Comparison of ENCODE assay signal across 18 cellular contexts in genomic region chr12:55912908-55913307, GRCh38. TPM values are rescaled to one million over a fixed set of nuclear protein-coding genes. Genes with fewer than 3 reads are reported as not detected.
DNase-seq lines count a peak whose midpoint lies in the region; ATAC-seq and TF ChIP-seq lines count a peak whose summit lies in the region.
"Had no signal": no experiment of that assay in that cellular context is flagged by ENCODE, and none has a peak within 500 bp of the region (broad histone marks: within the 10 kb centered on the region; RNA-seq: fewer than 3 reads in every experiment).

No MANE protein-coding gene starts in this region.

- no peak for ATAC-seq in activated naive CD4-positive, alpha-beta T cell treated with anti-CD3 and anti-CD28 coated beads, Interleukin-2, amount 50 U/mL, for 72 hours
- ATAC-seq in CD8-positive, alpha-beta T cell: no peak
- no peak for ATAC-seq in naive thymus-derived CD4-positive, alpha-beta T cell
- no peak for ATAC-seq in GM21786 (IDR thresholded peaks at IDR 0.05; ENCODE audit: unreplicated experiment)
- ATAC-seq in GM18519 (IDR thresholded peaks at IDR 0.05; ENCODE audit: low FRiP score, unreplicated experiment): no peak

- H3K4me1 Mint-ChIP-seq in activated naive CD4-positive, alpha-beta T cell treated with anti-CD3 and anti-CD28 coated beads, Interleukin-2, amount 50 U/mL, for 24 hours: peaks cover 46% of the 10 kb centered on the region
- H3K4me1 Mint-ChIP-seq in CD8-positive, alpha-beta T cell (ENCODE audit: low read depth): peaks cover 34% of the 10 kb centered on the region
- peaks cover 30% of the 10 kb centered on the region for H3K4me1 Mint-ChIP-seq in activated T-helper 1 cell treated with anti-CD3 and anti-CD28 coated beads, Interleukin-12 subunit alpha, Interleukin-12 subunit beta, Interleukin-2, Interleukin-4 antibody, amounts not matched to agents 30 ng/mL and 10 ng/mL and 1 ng/mL, durations not matched to agents 14 hours and 24 hours and 36 hours (ENCODE audit: low read depth)
- peaks cover 21 to 59% (median 51%) of the 10 kb centered on the region in 7 donors for H3K4me1 Mint-ChIP-seq in naive thymus-derived CD4-positive, alpha-beta T cell

- peaks cover 20% of the 10 kb centered on the region for H3K4me1 ChIP-seq in CD8-positive, alpha-beta T cell (ENCODE audit: insufficient read depth, low read length)
- peaks cover 0 to 21% of the 10 kb centered on the region in 2 donors for H3K4me1 ChIP-seq in naive thymus-derived CD4-positive, alpha-beta T cell (ENCODE audit: control insufficient read depth in 2 of 2, insufficient read depth in 2 of 2, low read length in 2 of 2)

- TF ChIP-seq CTCF in CD8-positive, alpha-beta T cell (IDR thresholded peaks at IDR 0.05): no peak

- no peak overlapping the region for H3K4me3 Mint-ChIP-seq in activated naive CD4-positive, alpha-beta T cell treated with anti-CD3 and anti-CD28 coated beads, Interleukin-2, amount 50 U/mL, for 24 hours
- H3K4me3 Mint-ChIP-seq in CD8-positive, alpha-beta T cell: no peak overlapping the region
- no peak overlapping the region for H3K4me3 Mint-ChIP-seq in activated T-helper 1 cell treated with anti-CD3 and anti-CD28 coated beads, Interleukin-12 subunit alpha, Interleukin-12 subunit beta, Interleukin-2, Interleukin-4 antibody, amounts not matched to agents 30 ng/mL and 10 ng/mL and 1 ng/mL, durations not matched to agents 14 hours and 24 hours and 36 hours
- H3K4me3 Mint-ChIP-seq in naive thymus-derived CD4-positive, alpha-beta T cell: peak overlapping the region in 1 of 10 donors; percentile 65

- H3K36me3 Mint-ChIP-seq in activated naive CD4-positive, alpha-beta T cell treated with anti-CD3 and anti-CD28 coated beads, Interleukin-2, amount 50 U/mL, for 24 hours: peaks cover 13% of the 10 kb centered on the region
- H3K36me3 Mint-ChIP-seq in activated naive CD4-positive, alpha-beta T cell treated with anti-CD3 and anti-CD28 coated beads, Interleukin-2, amount 50 U/mL, for 72 hours: peaks cover 7 to 23% of the 10 kb centered on the region in 2 donors
- peaks cover 43% of the 10 kb centered on the region for H3K36me3 Mint-ChIP-seq in CD8-positive, alpha-beta T cell
- H3K36me3 Mint-ChIP-seq in activated T-helper 1 cell treated with anti-CD3 and anti-CD28 coated beads, Interleukin-12 subunit alpha, Interleukin-12 subunit beta, Interleukin-2, Interleukin-4 antibody, amounts not matched to agents 30 ng/mL and 10 ng/mL and 1 ng/mL, durations not matched to agents 14 hours and 24 hours and 36 hours (ENCODE audit: low read depth): peaks cover 23% of the 10 kb centered on the region
- peaks cover 7 to 25% (median 20%) of the 10 kb centered on the region in 5 donors for H3K36me3 Mint-ChIP-seq in naive thymus-derived CD4-positive, alpha-beta T cell

- H3K9me3 ChIP-seq in CD8-positive, alpha-beta T cell (ENCODE audit: low read length): no peaks in the 10 kb centered on the region
- H3K9me3 ChIP-seq in naive thymus-derived CD4-positive, alpha-beta T cell (ENCODE audit: control insufficient read depth in 2 of 3, low read length in 3 of 3): no peaks in the 10 kb centered on the region
- H3K9me3 ChIP-seq: HAP-1 had no signal

- H3K4me3 ChIP-seq in CD8-positive, alpha-beta T cell (ENCODE audit: low read depth, low read length): no peak overlapping the region
- no peak overlapping the region for H3K4me3 ChIP-seq in naive thymus-derived CD4-positive, alpha-beta T cell (ENCODE audit: low read length)
- H3K4me3 ChIP-seq: HAP-1 had no signal

- no peaks in the 10 kb centered on the region for H3K27me3 ChIP-seq in CD8-positive, alpha-beta T cell (ENCODE audit: insufficient read depth, low read length)
- H3K27me3 ChIP-seq in naive thymus-derived CD4-positive, alpha-beta T cell (ENCODE audit: control insufficient read depth in 2 of 2, insufficient read depth in 2 of 2, low read length in 2 of 2): no peaks in the 10 kb centered on the region

- no peaks in the 10 kb centered on the region for H3K9me3 Mint-ChIP-seq in activated naive CD4-positive, alpha-beta T cell treated with anti-CD3 and anti-CD28 coated beads, Interleukin-2, amount 50 U/mL, for 24 hours
- no peaks in the 10 kb centered on the region for H3K9me3 Mint-ChIP-seq in activated naive CD4-positive, alpha-beta T cell treated with anti-CD3 and anti-CD28 coated beads, Interleukin-2, amount 50 U/mL, for 72 hours
- H3K9me3 Mint-ChIP-seq in CD8-positive, alpha-beta T cell: no peaks in the 10 kb centered on the region
- no peaks in the 10 kb centered on the region for H3K9me3 Mint-ChIP-seq in activated T-helper 1 cell treated with anti-CD3 and anti-CD28 coated beads, Interleukin-12 subunit alpha, Interleukin-12 subunit beta, Interleukin-2, Interleukin-4 antibody, amounts not matched to agents 30 ng/mL and 10 ng/mL and 1 ng/mL, durations not matched to agents 14 hours and 24 hours and 36 hours
- no peaks in the 10 kb centered on the region for H3K9me3 Mint-ChIP-seq in naive thymus-derived CD4-positive, alpha-beta T cell
- H3K9me3 Mint-ChIP-seq: IgD-negative memory B cell had no signal

- no peak overlapping the region for H3K27ac ChIP-seq in CD8-positive, alpha-beta T cell (ENCODE audit: low read depth, low read length)
- H3K27ac ChIP-seq in naive thymus-derived CD4-positive, alpha-beta T cell (ENCODE audit: low read depth, low read length): no peak overlapping the region
- H3K27ac ChIP-seq: C4-2B, HL-60 had no signal

- POLR2A ChIA-PET in CD8-positive, alpha-beta T cell (lab: Charles Lee): no interaction called here
- POLR2A ChIA-PET in naive thymus-derived CD4-positive, alpha-beta T cell (lab: Charles Lee): interaction anchor here (1.5 to 3.0 kb wide), 3 partner anchors 17 to 22 kb away, joined by 5 to 21 read pairs (median 11); partner anchors contain the start of gene DGKA

- intact Hi-C loops in CD8-positive, alpha-beta T cell (cut with DNase I, micrococcal nuclease): no loop called here
- intact Hi-C loops in activated T-helper 1 cell treated with anti-CD3 and anti-CD28 coated beads, Interleukin-12 subunit alpha, Interleukin-12 subunit beta, Interleukin-2, Interleukin-4 antibody, amounts not matched to agents 30 ng/mL and 10 ng/mL and 1 ng/mL, durations not matched to agents 14 hours and 24 hours and 36 hours (cut with micrococcal nuclease): no loop called here
- intact Hi-C loops in naive thymus-derived CD4-positive, alpha-beta T cell (cut with micrococcal nuclease): no loop called here

- H3K27ac Mint-ChIP-seq in activated naive CD4-positive, alpha-beta T cell treated with anti-CD3 and anti-CD28 coated beads, Interleukin-2, amount 50 U/mL, for 24 hours: peak overlapping the region; percentile 36
- H3K27ac Mint-ChIP-seq in activated naive CD4-positive, alpha-beta T cell treated with anti-CD3 and anti-CD28 coated beads, Interleukin-2, amount 50 U/mL, for 72 hours: peak overlapping the region in 1 of 2 donors; percentile 86
- H3K27ac Mint-ChIP-seq in CD8-positive, alpha-beta T cell: peak overlapping the region; percentile 46
- H3K27ac Mint-ChIP-seq in activated T-helper 1 cell treated with anti-CD3 and anti-CD28 coated beads, Interleukin-12 subunit alpha, Interleukin-12 subunit beta, Interleukin-2, Interleukin-4 antibody, amounts not matched to agents 30 ng/mL and 10 ng/mL and 1 ng/mL, durations not matched to agents 14 hours and 24 hours and 36 hours: peak overlapping the region; percentile 4
- H3K27ac Mint-ChIP-seq in naive thymus-derived CD4-positive, alpha-beta T cell: peak overlapping the region in 6 of 9 donors; percentile 10 to 87 (median 78)

- CTCF ChIA-PET in CD8-positive, alpha-beta T cell (lab: Charles Lee): interaction anchor here (0.6 to 1.5 kb wide), 3 partner anchors 12 to 174 kb away, joined by 3 to 5 read pairs (median 3); no protein-coding TSS in a partner anchor
- CTCF ChIA-PET in naive thymus-derived CD4-positive, alpha-beta T cell (lab: Charles Lee): interaction anchor here (0.8 kb wide), 1 partner anchor 9 kb away, joined by 8 read pairs; no protein-coding TSS in a partner anchor

- H3K36me3 ChIP-seq in CD8-positive, alpha-beta T cell (ENCODE audit: insufficient read depth, low read length): no peaks in the 10 kb centered on the region
- H3K36me3 ChIP-seq in naive thymus-derived CD4-positive, alpha-beta T cell (ENCODE audit: control insufficient read depth in 2 of 3, insufficient read depth in 3 of 3, low read length in 3 of 3): no peaks in the 10 kb centered on the region

- no peaks in the 10 kb centered on the region for H3K27me3 Mint-ChIP-seq in activated naive CD4-positive, alpha-beta T cell treated with anti-CD3 and anti-CD28 coated beads, Interleukin-2, amount 50 U/mL, for 24 hours
- H3K27me3 Mint-ChIP-seq in CD8-positive, alpha-beta T cell (ENCODE audit: low read depth): no peaks in the 10 kb centered on the region
- H3K27me3 Mint-ChIP-seq in activated T-helper 1 cell treated with anti-CD3 and anti-CD28 coated beads, Interleukin-12 subunit alpha, Interleukin-12 subunit beta, Interleukin-2, Interleukin-4 antibody, amounts not matched to agents 30 ng/mL and 10 ng/mL and 1 ng/mL, durations not matched to agents 14 hours and 24 hours and 36 hours (ENCODE audit: insufficient read depth): no peaks in the 10 kb centered on the region
- no peaks in the 10 kb centered on the region for H3K27me3 Mint-ChIP-seq in naive thymus-derived CD4-positive, alpha-beta T cell
- H3K27me3 Mint-ChIP-seq: IgD-negative memory B cell had no signal

- no peak for DNase-seq in activated naive CD4-positive, alpha-beta T cell treated with anti-CD3 and anti-CD28 coated beads, Interleukin-2, amount 50 U/mL, for 72 hours (ENCODE audit: low spot score in 2 of 2)
- no peak for DNase-seq in CD8-positive, alpha-beta T cell
- no peak for DNase-seq in activated T-helper 1 cell treated with anti-CD3 and anti-CD28 coated beads, Interleukin-12 subunit alpha, Interleukin-12 subunit beta, Interleukin-2, Interleukin-4 antibody, amounts not matched to agents 30 ng/mL and 10 ng/mL and 1 ng/mL, durations not matched to agents 14 hours and 24 hours and 36 hours (ENCODE audit: low spot score)
- DNase-seq in naive thymus-derived CD4-positive, alpha-beta T cell: no peak
- DNase-seq in hepatic stellate cell (ENCODE audit: low spot score): no peak
- DNase-seq: Calu3, DMS53, NCI-H187, NCI-H345, NCI-H526 treated with DMSO at 0.1 percent for 48 hours, SHP77 treated with DMSO at 0.1 percent for 48 hours had no signal

RNA-seq across cellular contexts. Expression of gene PYM1, which starts 14.8 kb away (rescaled TPM):
- total RNA-seq in activated naive CD4-positive, alpha-beta T cell treated with anti-CD3 and anti-CD28 coated beads, Interleukin-2, amount 50 U/mL, for 72 hours: 10 to 100 TPM; 18.9 to 32.9 TPM
- total RNA-seq in CD8-positive, alpha-beta T cell: 10 to 100 TPM; 10.1 to 11.5 TPM
- total RNA-seq in activated T-helper 1 cell treated with anti-CD3 and anti-CD28 coated beads, Interleukin-12 subunit alpha, Interleukin-12 subunit beta, Interleukin-2, Interleukin-4 antibody, amounts not matched to agents 30 ng/mL and 10 ng/mL and 1 ng/mL, durations not matched to agents 14 hours and 24 hours and 36 hours: 38.8 and 40.5 TPM in 2 replicates
- total RNA-seq in naive thymus-derived CD4-positive, alpha-beta T cell: 10 to 100 TPM; 18.5 to 46.9 (median 35.0) TPM
- 10 to 100 TPM; 62.1 to 70.7 TPM for polyA plus RNA-seq in naive thymus-derived CD4-positive, alpha-beta T cell

RNA-seq across cellular contexts. Expression of gene DGKA, which starts 18.1 kb away (rescaled TPM):
- total RNA-seq in activated naive CD4-positive, alpha-beta T cell treated with anti-CD3 and anti-CD28 coated beads, Interleukin-2, amount 50 U/mL, for 72 hours: 100 to 1,000 TPM; 386 to 441 TPM
- total RNA-seq in CD8-positive, alpha-beta T cell: 100 to 1,000 TPM; 585 to 614 TPM
- total RNA-seq in activated T-helper 1 cell treated with anti-CD3 and anti-CD28 coated beads, Interleukin-12 subunit alpha, Interleukin-12 subunit beta, Interleukin-2, Interleukin-4 antibody, amounts not matched to agents 30 ng/mL and 10 ng/mL and 1 ng/mL, durations not matched to agents 14 hours and 24 hours and 36 hours: 352 and 379 TPM in 2 replicates
- total RNA-seq in naive thymus-derived CD4-positive, alpha-beta T cell: 1,000 to 10,000 TPM in 3 of 5 experiments, 100 to 1,000 TPM in 2; 705 to 1,507 (median 1,164) TPM
- 100 to 1,000 TPM; 259 to 557 TPM for polyA plus RNA-seq in naive thymus-derived CD4-positive, alpha-beta T cell

RNA-seq across cellular contexts. Expression of gene PMEL, which starts 52.9 kb away (rescaled TPM):
- total RNA-seq in activated naive CD4-positive, alpha-beta T cell treated with anti-CD3 and anti-CD28 coated beads, Interleukin-2, amount 50 U/mL, for 72 hours: 1 to 10 TPM; 1.2 to 5.6 TPM
- total RNA-seq in CD8-positive, alpha-beta T cell: not detected
- total RNA-seq in activated T-helper 1 cell treated with anti-CD3 and anti-CD28 coated beads, Interleukin-12 subunit alpha, Interleukin-12 subunit beta, Interleukin-2, Interleukin-4 antibody, amounts not matched to agents 30 ng/mL and 10 ng/mL and 1 ng/mL, durations not matched to agents 14 hours and 24 hours and 36 hours: 0.29 TPM in 1 of 2 replicates, not detected in the other
- total RNA-seq in naive thymus-derived CD4-positive, alpha-beta T cell: not detected
- under 1 TPM; 0.09 to 0.57 TPM for polyA plus RNA-seq in naive thymus-derived CD4-positive, alpha-beta T cell

RNA-seq across cellular contexts. Expression of gene CDK2, which starts 53.7 kb away (rescaled TPM):
- total RNA-seq in activated naive CD4-positive, alpha-beta T cell treated with anti-CD3 and anti-CD28 coated beads, Interleukin-2, amount 50 U/mL, for 72 hours: 100 to 1,000 TPM; 116 to 144 TPM
- total RNA-seq in CD8-positive, alpha-beta T cell: 10 to 100 TPM; 12.8 to 13.5 TPM
- 93.5 and 109 TPM in 2 replicates for total RNA-seq in activated T-helper 1 cell treated with anti-CD3 and anti-CD28 coated beads, Interleukin-12 subunit alpha, Interleukin-12 subunit beta, Interleukin-2, Interleukin-4 antibody, amounts not matched to agents 30 ng/mL and 10 ng/mL and 1 ng/mL, durations not matched to agents 14 hours and 24 hours and 36 hours
- 10 to 100 TPM; 19.0 to 77.2 (median 24.1) TPM for total RNA-seq in naive thymus-derived CD4-positive, alpha-beta T cell
- 1 to 10 TPM; 7.0 to 9.6 TPM for polyA plus RNA-seq in naive thymus-derived CD4-positive, alpha-beta T cell
